In genomic region chr7:91109200-91109599, GRCh38 we compare ENCODE assay signal across 9 cellular contexts.
"Had no signal": no experiment of that assay in that cellular context is flagged by ENCODE, and none has a peak within 500 bp of the region (broad histone marks: within the 10 kb centered on the region; RNA-seq: fewer than 3 reads in every experiment).

No MANE protein-coding gene starts in this region.

- H3K27me3 Mint-ChIP-seq: IgD-negative memory B cell had no signal

- DNase-seq: H9, HCEC 1CT, Kasumi-1, KG1 had no signal

- H3K27ac ChIP-seq: HL-60 had no signal

- H3K27ac Mint-ChIP-seq: GM23338, H9, IgD-negative memory B cell had no signal

- H2AFZ ChIP-seq: GM23338 had no signal

- H3K4me3 ChIP-seq: GM23338 had no signal

- H3K9me3 Mint-ChIP-seq: GM23338, H9, IgD-negative memory B cell had no signal

- H3K4me1 Mint-ChIP-seq: GM23338, H9 had no signal

- FAIRE-seq: H1, H54 had no signal

- ATAC-seq: GM23338 had no signal

- H3K4me2 ChIP-seq: GM23338 had no signal

- H3K4me3 Mint-ChIP-seq: GM23338, H9, IgD-negative memory B cell had no signal
